Comparison of ENCODE assay signal across 20 cellular contexts in genomic region chr12:113120670-113121370, GRCh38. TPM values are rescaled to one million over a fixed set of nuclear protein-coding genes. Genes with fewer than 3 reads are reported as not detected.
DNase-seq lines count a peak whose midpoint lies in the region; ATAC-seq and TF ChIP-seq lines count a peak whose summit lies in the region.
"Had no signal": no experiment of that assay in that cellular context is flagged by ENCODE, and none has a peak within 500 bp of the region (broad histone marks: within the 10 kb centered on the region; RNA-seq: fewer than 3 reads in every experiment).

No MANE protein-coding gene starts in this region.

- ATAC-seq in stimulated activated memory B cell treated with anti-CD40 and anti-IgM and Interleukin-4, amounts not matched to agents 10 μg/mL and 1 μg/mL and 100 μg/mL, for 72 hours, result peak; percentile 31
- ATAC-seq: activated naive CD8-positive, alpha-beta T cell treated with anti-CD3 and anti-CD28 coated beads, Interleukin-2, amount 50 U/mL, for 24 hours; upper lobe of right lung had no signal

- H3K4me1 Mint-ChIP-seq in stimulated activated memory B cell treated with anti-CD40 and anti-IgM and Interleukin-4, amounts not matched to agents 10 μg/mL and 1 μg/mL and 100 μg/mL, for 72 hours, result peaks cover 5% of the 10 kb centered on the region
- no peaks in the 10 kb centered on the region for H3K4me1 Mint-ChIP-seq in osteocyte (ENCODE audit: unreplicated experiment)
- H3K4me1 Mint-ChIP-seq: activated naive CD8-positive, alpha-beta T cell treated with anti-CD3 and anti-CD28 coated beads, Interleukin-2, amount 50 U/mL, for 24 hours; immature natural killer cell had no signal

- H3K4me3 Mint-ChIP-seq in stimulated activated memory B cell treated with anti-CD40 and anti-IgM and Interleukin-4, amounts not matched to agents 10 μg/mL and 1 μg/mL and 100 μg/mL, for 72 hours, result no peak overlapping the region
- H3K4me3 Mint-ChIP-seq in osteocyte (ENCODE audit: unreplicated experiment), result no peak overlapping the region
- H3K4me3 Mint-ChIP-seq: activated naive CD8-positive, alpha-beta T cell treated with anti-CD3 and anti-CD28 coated beads, Interleukin-2, amount 50 U/mL, for 24 hours; CD4-positive, alpha-beta T cell; immature natural killer cell had no signal

- DNase-seq in NCI-H1417 (lab: John Stamatoyannopoulos, UW) (peak; percentile 38 to 70 (median 49)), NCI-H1417 treated with DMSO at 0.1 percent for 48 hours (lab: John Stamatoyannopoulos, UW) (no peak), NCI-H146 treated with DMSO at 0.1 percent for 48 hours (lab: John Stamatoyannopoulos, UW; ENCODE audit: unreplicated experiment) (peak; percentile 76), SK-MEL-5 (ENCODE audit: low read depth, low spot score) (peak; percentile 67), osteocyte (ENCODE audit: extremely low spot score, unreplicated experiment) (no peak), HK-2 (ENCODE audit: unreplicated experiment) (no peak), middle frontal gyrus (ENCODE audit: extremely low spot score, low spot score) (no peak)
- DNase-seq: activated CD4-positive, alpha-beta T cell treated with anti-CD3 and anti-CD28 coated beads for 4 hours; activated naive CD8-positive, alpha-beta T cell treated with anti-CD3 and anti-CD28 coated beads, Interleukin-2, amount 50 U/mL, for 24 hours; activated T-cell treated with anti-CD3 and anti-CD28 coated beads, Interleukin-2, amount 50 U/mL, for 1 hour; CD4-positive, alpha-beta T cell; immature natural killer cell; mesenchymal stem cell; sigmoid colon; stimulated activated CD4-positive, alpha-beta T cell treated with anti-CD3 and anti-CD28 coated beads, Interleukin-4, amount 100 ng/mL, for 1 hour; upper lobe of right lung had no signal

- in situ Hi-C loops in SK-MEL-5 (cut with HindIII; ENCODE audit: low pct_unique_long_range_greater_than_20kb, low sequenced_read_pairs), result no loop called here

- peaks cover 58% of the 10 kb centered on the region for H3K36me3 Mint-ChIP-seq in stimulated activated memory B cell treated with anti-CD40 and anti-IgM and Interleukin-4, amounts not matched to agents 10 μg/mL and 1 μg/mL and 100 μg/mL, for 72 hours
- H3K36me3 Mint-ChIP-seq in osteocyte (ENCODE audit: unreplicated experiment), result no peaks in the 10 kb centered on the region
- H3K36me3 Mint-ChIP-seq: immature natural killer cell had no signal

- H3K27ac Mint-ChIP-seq in stimulated activated memory B cell treated with anti-CD40 and anti-IgM and Interleukin-4, amounts not matched to agents 10 μg/mL and 1 μg/mL and 100 μg/mL, for 72 hours, result no peak overlapping the region
- H3K27ac Mint-ChIP-seq in osteocyte (ENCODE audit: unreplicated experiment), result no peak overlapping the region
- H3K27ac Mint-ChIP-seq: activated naive CD8-positive, alpha-beta T cell treated with anti-CD3 and anti-CD28 coated beads, Interleukin-2, amount 50 U/mL, for 24 hours; CD4-positive, alpha-beta T cell; immature natural killer cell had no signal

- no peaks in the 10 kb centered on the region for H3K9me3 Mint-ChIP-seq in stimulated activated memory B cell treated with anti-CD40 and anti-IgM and Interleukin-4, amounts not matched to agents 10 μg/mL and 1 μg/mL and 100 μg/mL, for 72 hours
- peaks cover 10% of the 10 kb centered on the region for H3K9me3 Mint-ChIP-seq in osteocyte (ENCODE audit: unreplicated experiment)
- H3K9me3 Mint-ChIP-seq: CD4-positive, alpha-beta T cell had no signal

- H3K27me3 Mint-ChIP-seq in stimulated activated memory B cell treated with anti-CD40 and anti-IgM and Interleukin-4, amounts not matched to agents 10 μg/mL and 1 μg/mL and 100 μg/mL, for 72 hours, result peaks cover 25% of the 10 kb centered on the region
- peaks cover 32% of the 10 kb centered on the region for H3K27me3 Mint-ChIP-seq in osteocyte (ENCODE audit: unreplicated experiment)
- H3K27me3 Mint-ChIP-seq: CD4-positive, alpha-beta T cell had no signal

- TF ChIP-seq CTCF in osteocyte (IDR thresholded peaks at IDR 0.05), result no peak

RNA-seq across cellular contexts. Expression of gene RASAL1, which starts 14.7 kb away (rescaled TPM):
- total RNA-seq in SK-MEL-5 (2014; rRNA removed; shearing (Covaris generic)), result 0.74 and 0.85 TPM in 2 replicates
- polyA plus RNA-seq in SK-MEL-5 (2015; cell fraction: cytosol; rRNA removed), result 1.3 and 2.2 TPM in 2 replicates
- 9.1 and 9.8 TPM in 2 replicates for polyA plus RNA-seq in SK-MEL-5 (2015; cell fraction: nucleus; rRNA removed)
- total RNA-seq in osteocyte, result not detected in 2 replicates
- total RNA-seq: cardiac septum, RPMI7951 had no signal
- polyA plus RNA-seq: immature natural killer cell had no signal

RNA-seq across cellular contexts. Expression of gene CFAP73, which starts 28.7 kb away (rescaled TPM):
- total RNA-seq in SK-MEL-5 (2014; rRNA removed; shearing (Covaris generic)), result not detected in 2 replicates
- not detected in 2 replicates for polyA plus RNA-seq in SK-MEL-5 (2015; cell fraction: cytosol; rRNA removed)
- polyA plus RNA-seq in SK-MEL-5 (2015; cell fraction: nucleus; rRNA removed), result not detected in 2 replicates
- total RNA-seq in osteocyte, result not detected in 2 replicates
- total RNA-seq: A673, cardiac septum, RPMI7951, sigmoid colon, upper lobe of right lung had no signal
- polyA plus RNA-seq: immature natural killer cell had no signal

Comparison
In these comparisons a context has a peak if more than half of its experiments do, and no peak if none do; other contexts are left out.
1. DNase-seq: peak in NCI-H1417 (3 of 3), NCI-H146 treated with DMSO at 0.1 percent for 48 hours (single experiment) and SK-MEL-5 (single experiment); none in NCI-H1417 treated with DMSO at 0.1 percent for 48 hours (single experiment), osteocyte (single experiment), HK-2 (single experiment) and middle frontal gyrus (single experiment).